In genomic region chr9:132288371-132288770, GRCh38 we compare ENCODE assay signal across 12 cellular contexts.
DNase-seq lines count a peak whose midpoint lies in the region; ATAC-seq and TF ChIP-seq lines count a peak whose summit lies in the region.
"Had no signal": no experiment of that assay in that cellular context is flagged by ENCODE, and none has a peak within 500 bp of the region (broad histone marks: within the 10 kb centered on the region; RNA-seq: fewer than 3 reads in every experiment).

No MANE protein-coding gene starts in this region.

- H3K9me3 ChIP-seq in CD8-positive, alpha-beta T cell (ENCODE audit: low read length), result no peaks in the 10 kb centered on the region
- H3K9me3 ChIP-seq in hepatocyte (ENCODE audit: low read depth) (no peaks in the 10 kb centered on the region), vagina (no peaks in the 10 kb centered on the region)

- H3K9me3 Mint-ChIP-seq in CD8-positive, alpha-beta T cell, result no peaks in the 10 kb centered on the region
- no peaks in the 10 kb centered on the region for H3K9me3 Mint-ChIP-seq in activated CD4-positive, alpha-beta memory T cell treated with anti-CD3 and anti-CD28 coated beads, Interleukin-2, amount 10 ng/mL, durations not matched to agents 7 days and 5 days
- H3K9me3 Mint-ChIP-seq: neural crest cell had no signal

- POLR2A ChIA-PET in CD8-positive, alpha-beta T cell (lab: Charles Lee), result no interaction called here
- POLR2A ChIA-PET in activated CD4-positive, alpha-beta memory T cell treated with anti-CD3 and anti-CD28 coated beads, Interleukin-2, amount 10 ng/mL, durations not matched to agents 7 days and 5 days (lab: Charles Lee), result no interaction called here

- no peak for TF ChIP-seq CTCF in CD8-positive, alpha-beta T cell (IDR thresholded peaks at IDR 0.05)
- TF ChIP-seq CTCF in hepatocyte (IDR thresholded peaks at IDR 0.05; ENCODE audit: poor library complexity) (no peak), vagina (IDR thresholded peaks at IDR 0.05) (no peak)

- ATAC-seq in CD8-positive, alpha-beta T cell, result no peak

- no peaks in the 10 kb centered on the region for H3K4me1 ChIP-seq in CD8-positive, alpha-beta T cell (ENCODE audit: insufficient read depth, low read length)
- peaks cover 26% of the 10 kb centered on the region for H3K4me1 ChIP-seq in hepatocyte (ENCODE audit: insufficient read depth)
- H3K4me1 ChIP-seq in vagina, result no peaks in the 10 kb centered on the region

- H3K27ac ChIP-seq in CD8-positive, alpha-beta T cell (ENCODE audit: low read depth, low read length), result no peak overlapping the region
- H3K27ac ChIP-seq in hepatocyte (peak overlapping the region; percentile 67), vagina (no peak overlapping the region)

- 18% methylated on average over 1 of the region's 1 CpG for WGBS in hepatocyte (ENCODE audit: low lambda C conversion rate, missing lambda C conversion rate)

- no peaks in the 10 kb centered on the region for H3K9me2 ChIP-seq in hepatocyte (replicated peaks; ENCODE audit: insufficient read depth)

- H3K79me2 ChIP-seq in hepatocyte, result peaks cover 9% of the 10 kb centered on the region

- H3K27me3 ChIP-seq in CD8-positive, alpha-beta T cell (ENCODE audit: insufficient read depth, low read length), result no peaks in the 10 kb centered on the region
- H3K27me3 ChIP-seq in hepatocyte (no peaks in the 10 kb centered on the region), vagina (no peaks in the 10 kb centered on the region)

- no peak overlapping the region for H3K4me3 Mint-ChIP-seq in CD8-positive, alpha-beta T cell
- no peak overlapping the region for H3K4me3 Mint-ChIP-seq in activated CD4-positive, alpha-beta memory T cell treated with anti-CD3 and anti-CD28 coated beads, Interleukin-2, amount 10 ng/mL, durations not matched to agents 7 days and 5 days
- H3K4me3 Mint-ChIP-seq: neural crest cell had no signal

- no peak for TF ChIP-seq POLR2A in vagina (IDR thresholded peaks at IDR 0.05)

- H3K27me3 Mint-ChIP-seq in CD8-positive, alpha-beta T cell (ENCODE audit: low read depth), result no peaks in the 10 kb centered on the region
- no peaks in the 10 kb centered on the region for H3K27me3 Mint-ChIP-seq in activated CD4-positive, alpha-beta memory T cell treated with anti-CD3 and anti-CD28 coated beads, Interleukin-2, amount 10 ng/mL, durations not matched to agents 7 days and 5 days

- peak overlapping the region; percentile 34 for H3K27ac Mint-ChIP-seq in CD8-positive, alpha-beta T cell
- peak overlapping the region; percentile 34 for H3K27ac Mint-ChIP-seq in activated CD4-positive, alpha-beta memory T cell treated with anti-CD3 and anti-CD28 coated beads, Interleukin-2, amount 10 ng/mL, durations not matched to agents 7 days and 5 days

- intact Hi-C loops in CD8-positive, alpha-beta T cell (cut with DNase I, micrococcal nuclease), result no loop called here
- intact Hi-C loops in vagina (cut with DNase I), result no loop called here

- peaks cover 68% of the 10 kb centered on the region for H3K36me3 Mint-ChIP-seq in CD8-positive, alpha-beta T cell
- H3K36me3 Mint-ChIP-seq in activated CD4-positive, alpha-beta memory T cell treated with anti-CD3 and anti-CD28 coated beads, Interleukin-2, amount 10 ng/mL, durations not matched to agents 7 days and 5 days (ENCODE audit: low read depth), result peaks cover 50% of the 10 kb centered on the region

- H3K4me3 ChIP-seq in CD8-positive, alpha-beta T cell (ENCODE audit: low read depth, low read length), result no peak overlapping the region
- H3K4me3 ChIP-seq in hepatocyte (no peak overlapping the region), vagina (no peak overlapping the region)

- H4K20me1 ChIP-seq in hepatocyte (ENCODE audit: insufficient read depth, poor library complexity, severe bottlenecking), result peaks cover 7% of the 10 kb centered on the region

- CTCF ChIA-PET in CD8-positive, alpha-beta T cell (lab: Charles Lee), result no interaction called here
- CTCF ChIA-PET in activated CD4-positive, alpha-beta memory T cell treated with anti-CD3 and anti-CD28 coated beads, Interleukin-2, amount 10 ng/mL, durations not matched to agents 7 days and 5 days (lab: Charles Lee), result no interaction called here

- H3K4me2 ChIP-seq in hepatocyte, result peak overlapping the region; percentile 7

- H2AFZ ChIP-seq in hepatocyte, result no peak overlapping the region

- DNase-seq in A172 (ENCODE audit: low spot score) (peak; percentile 43), hepatocyte (ENCODE audit: low spot score) (no peak), NCI-H524 treated with DMSO at 0.1 percent for 48 hours (lab: John Stamatoyannopoulos, UW) (no peak), vagina (ENCODE audit: extremely low spot score in 2 of 2) (no peak), GM19240 (ENCODE audit: insufficient read length, low spot score) (no peak)
- no peak for DNase-seq in CD8-positive, alpha-beta T cell
- no peak for DNase-seq in activated CD4-positive, alpha-beta memory T cell treated with anti-CD3 and anti-CD28 coated beads, Interleukin-2, amount 10 ng/mL, durations not matched to agents 7 days and 5 days
- no peak for DNase-seq in activated CD4-positive, CD25-positive, alpha-beta regulatory T cell treated with anti-CD3 and anti-CD28 coated beads, Interleukin-2, amount 50 U/mL, for 72 hours
- DNase-seq: activated CD8-positive, alpha-beta memory T cell treated with anti-CD3 and anti-CD28 coated beads, Interleukin-2, amount 50 U/mL, for 48 hours; amniotic stem cell; NCI-H510A had no signal

- peaks cover 41% of the 10 kb centered on the region for H3K36me3 ChIP-seq in CD8-positive, alpha-beta T cell (ENCODE audit: insufficient read depth, low read length)
- H3K36me3 ChIP-seq in hepatocyte (replicated peaks; ENCODE audit: insufficient read depth, low read depth) (no peaks in the 10 kb centered on the region), vagina (peaks cover 0 to 58% of the 10 kb centered on the region in 2 donors)

- H3K4me1 Mint-ChIP-seq in CD8-positive, alpha-beta T cell (ENCODE audit: low read depth), result peaks cover 12% of the 10 kb centered on the region
- peaks cover 19% of the 10 kb centered on the region for H3K4me1 Mint-ChIP-seq in activated CD4-positive, alpha-beta memory T cell treated with anti-CD3 and anti-CD28 coated beads, Interleukin-2, amount 10 ng/mL, durations not matched to agents 7 days and 5 days
- H3K4me1 Mint-ChIP-seq: neural crest cell had no signal
